10 cellular contexts compared by ENCODE assay signal in genomic region chr3:45864760-45865567, GRCh38. TPM values are rescaled to one million over a fixed set of nuclear protein-coding genes. Genes with fewer than 3 reads are reported as not detected.
DNase-seq lines count a peak whose midpoint lies in the region; ATAC-seq and TF ChIP-seq lines count a peak whose summit lies in the region.
"Had no signal": no experiment of that assay in that cellular context is flagged by ENCODE, and none has a peak within 500 bp of the region (broad histone marks: within the 10 kb centered on the region; RNA-seq: fewer than 3 reads in every experiment).

No MANE protein-coding gene starts in this region.

- H3K27ac ChIP-seq in DND-41 (ENCODE audit: low read length) (peak overlapping the region; percentile 99), brain microvascular endothelial cell (no peak overlapping the region)

- peak overlapping the region; percentile 67 for H3K4me2 ChIP-seq in DND-41 (ENCODE audit: insufficient read depth, low read length)

- ATAC-seq in DND-41 (ENCODE audit: insufficient read depth, low read depth) (peak; percentile 73), GM19035 (IDR thresholded peaks at IDR 0.05; ENCODE audit: unreplicated experiment) (peak; percentile 73), HG02973 (IDR thresholded peaks at IDR 0.05; ENCODE audit: unreplicated experiment) (peak; percentile 78), activated B cell treated with CpG ODN at 0.5 μM for 24 hours (ENCODE audit: low read depth) (peak; percentile 57)

- no peaks in the 10 kb centered on the region for H3K36me3 Mint-ChIP-seq in activated B cell treated with CpG ODN at 0.5 μM for 24 hours (ENCODE audit: low read depth)

- H3K27me3 ChIP-seq in DND-41 (ENCODE audit: insufficient read depth, low read length, poor library complexity), result no peaks in the 10 kb centered on the region
- H3K27me3 ChIP-seq in brain microvascular endothelial cell (replicated peaks), result peaks cover 5% of the 10 kb centered on the region

- peak overlapping the region; percentile 58 for H3K9ac ChIP-seq in DND-41 (ENCODE audit: low read depth, low read length)

- peaks cover 45% of the 10 kb centered on the region for H3K4me1 Mint-ChIP-seq in activated B cell treated with CpG ODN at 0.5 μM for 24 hours

- H2AFZ ChIP-seq in DND-41 (ENCODE audit: low read depth, low read length), result peak overlapping the region; percentile 19; the same call in 1 of the 2 replicates

- in situ Hi-C loops in brain microvascular endothelial cell (cut with HindIII; ENCODE audit: low pct_ligation_motif_present, low sequenced_read_pairs), result no loop called here

- H3K4me1 ChIP-seq in DND-41 (ENCODE audit: insufficient read depth, low read length), result peaks cover 92% of the 10 kb centered on the region

- H3K4me3 ChIP-seq in DND-41 (ENCODE audit: low read depth in 1 of 2, low read length in 2 of 2) (peak overlapping the region in 1 of 2 experiments; percentile 46; a peak in 2 of 4 replicates), brain microvascular endothelial cell (ENCODE audit: low read depth, low read length) (no peak overlapping the region)

- POLR2A ChIA-PET in activated B cell treated with CpG ODN at 0.5 μM for 24 hours (lab: Charles Lee), result interaction anchor here (1.0 kb wide), 1 partner anchor 674 kb away, joined by 3 read pairs; no protein-coding TSS in a partner anchor

- DNase-seq in DND-41 (peak; percentile 68), activated B cell treated with CpG ODN at 0.5 μM for 24 hours (no peak), AML-193 (lab: John Stamatoyannopoulos, UW) (no peak), brain microvascular endothelial cell (no peak), NCI-H146 (lab: John Stamatoyannopoulos, UW) (no peak)
- no peak for DNase-seq in NK-92 treated with Interleukin-12 subunit alpha and Interleukin-12 subunit beta, amount 100 ng/mL, for 24 hours (lab: John Stamatoyannopoulos, UW)
- DNase-seq: DMS 273 treated with DMSO at 0.1 percent for 48 hours had no signal

- H3K27ac Mint-ChIP-seq in activated B cell treated with CpG ODN at 0.5 μM for 24 hours, result peak overlapping the region; percentile 36

- no peak for TF ChIP-seq CTCF in DND-41 (IDR thresholded peaks at IDR 0.05; ENCODE audit: borderline replicate concordance, extremely low read depth, low read length, poor library complexity, severe bottlenecking)
- TF ChIP-seq CTCF in activated B cell treated with CpG ODN at 0.5 μM for 24 hours (IDR thresholded peaks at IDR 0.05), result no peak
- no peak for TF ChIP-seq CTCF in brain microvascular endothelial cell (IDR thresholded peaks at IDR 0.05; ENCODE audit: low read depth, low read length, missing control alignments)

- peaks cover 99% of the 10 kb centered on the region for H3K79me2 ChIP-seq in DND-41 (ENCODE audit: insufficient read depth, low read length)

- H3K9me3 ChIP-seq in DND-41 (ENCODE audit: insufficient read depth, low read length, severe bottlenecking), result no peaks in the 10 kb centered on the region

- H4K20me1 ChIP-seq in DND-41 (ENCODE audit: insufficient read depth, low read length), result peaks cover 43% of the 10 kb centered on the region; the same call in 1 of the 2 replicates

- H3K27me3 Mint-ChIP-seq in activated B cell treated with CpG ODN at 0.5 μM for 24 hours, result peaks cover 4% of the 10 kb centered on the region

- CTCF ChIA-PET in activated B cell treated with CpG ODN at 0.5 μM for 24 hours (lab: Charles Lee), result interaction anchor here (1.1 to 1.5 kb wide), 3 partner anchors 23 to 64 kb away, joined by 3 read pairs; partner anchors contain the start of gene LZTFL1

- H3K9me3 Mint-ChIP-seq in activated B cell treated with CpG ODN at 0.5 μM for 24 hours, result peaks cover 5% of the 10 kb centered on the region

- intact Hi-C loops in activated B cell treated with CpG ODN at 0.5 μM for 24 hours (cut with micrococcal nuclease), result no loop called here

- H3K36me3 ChIP-seq in DND-41 (ENCODE audit: insufficient read depth, low read length), result peaks cover 52% of the 10 kb centered on the region
- H3K36me3 ChIP-seq in brain microvascular endothelial cell (replicated peaks), result no peaks in the 10 kb centered on the region

- peak overlapping the region; percentile 39 for H3K4me3 Mint-ChIP-seq in activated B cell treated with CpG ODN at 0.5 μM for 24 hours

RNA-seq across cellular contexts. Expression of gene CCR9, which starts 21.4 kb away (rescaled TPM):
- 0.44 and 0.84 TPM in 2 replicates for total RNA-seq in activated B cell treated with CpG ODN at 0.5 μM for 24 hours
- total RNA-seq: temporal lobe had no signal

RNA-seq across cellular contexts. Expression of gene LZTFL1, which starts 23.0 kb away (rescaled TPM):
- total RNA-seq in activated B cell treated with CpG ODN at 0.5 μM for 24 hours, result 10.8 and 12.6 TPM in 2 replicates
